Comparison of ENCODE assay signal across 10 cellular contexts in genomic region chr7:113404245-113404644, GRCh38.
DNase-seq lines count a peak whose midpoint lies in the region; ATAC-seq and TF ChIP-seq lines count a peak whose summit lies in the region.
"Had no signal": no experiment of that assay in that cellular context is flagged by ENCODE, and none has a peak within 500 bp of the region (broad histone marks: within the 10 kb centered on the region; RNA-seq: fewer than 3 reads in every experiment).

No MANE protein-coding gene starts in this region.

- intact Hi-C loops in adrenal gland (cut with DNase I): no loop called here

- no peaks in the 10 kb centered on the region for H3K4me1 ChIP-seq in adrenal gland (replicated peaks in 1 of 2)

- no peaks in the 10 kb centered on the region for H3K36me3 Mint-ChIP-seq in stimulated activated effector memory CD8-positive, alpha-beta T cell treated with anti-CD3 and anti-CD28 coated beads, Interleukin-12 subunit alpha, Interleukin-12 subunit beta, amount 100 ng/mL, for 72 hours

- H3K9me3 ChIP-seq in adrenal gland (replicated peaks in 1 of 3): no peaks in the 10 kb centered on the region

- H3K4me3 ChIP-seq in NB4 (ENCODE audit: low read depth, low read length) (no peak overlapping the region), adrenal gland (no peak overlapping the region)

- 74 to 78% (median 76%) methylated on average over 8 of the region's 8 CpGs for WGBS in adrenal gland, 4 donors

- no peak overlapping the region for H3K27ac ChIP-seq in 22Rv1
- no peak overlapping the region for H3K27ac ChIP-seq in adrenal gland

- H3K9me3 Mint-ChIP-seq in stimulated activated effector memory CD8-positive, alpha-beta T cell treated with anti-CD3 and anti-CD28 coated beads, Interleukin-12 subunit alpha, Interleukin-12 subunit beta, amount 100 ng/mL, for 72 hours: no peaks in the 10 kb centered on the region
- H3K9me3 Mint-ChIP-seq: activated CD4-positive, alpha-beta memory T cell treated with anti-CD3 and anti-CD28 coated beads, Interleukin-2, amount 10 ng/mL, durations not matched to agents 7 days and 5 days had no signal

- H3K4me1 Mint-ChIP-seq in stimulated activated effector memory CD8-positive, alpha-beta T cell treated with anti-CD3 and anti-CD28 coated beads, Interleukin-12 subunit alpha, Interleukin-12 subunit beta, amount 100 ng/mL, for 72 hours: no peaks in the 10 kb centered on the region
- H3K4me1 Mint-ChIP-seq: activated CD4-positive, alpha-beta memory T cell treated with anti-CD3 and anti-CD28 coated beads, Interleukin-2, amount 10 ng/mL, durations not matched to agents 7 days and 5 days had no signal

- TF ChIP-seq CTCF in 22Rv1 (IDR thresholded peaks at IDR 0.05): peak; percentile 77
- TF ChIP-seq CTCF in NB4 (IDR thresholded peaks at IDR 0.05; ENCODE audit: low read depth, low read length): peak; percentile 45
- peak in 2 of 6 experiments; percentile 8 to 11 for TF ChIP-seq CTCF in adrenal gland (IDR thresholded peaks at IDR 0.05)

- ATAC-seq in GM18505 (IDR thresholded peaks at IDR 0.05; ENCODE audit: unreplicated experiment): peak; percentile 64
- no peak for ATAC-seq in stimulated activated effector memory CD8-positive, alpha-beta T cell treated with anti-CD3 and anti-CD28 coated beads, Interleukin-12 subunit alpha, Interleukin-12 subunit beta, amount 100 ng/mL, for 72 hours

- no peak overlapping the region for H3K4me3 Mint-ChIP-seq in stimulated activated effector memory CD8-positive, alpha-beta T cell treated with anti-CD3 and anti-CD28 coated beads, Interleukin-12 subunit alpha, Interleukin-12 subunit beta, amount 100 ng/mL, for 72 hours
- H3K4me3 Mint-ChIP-seq: activated CD4-positive, alpha-beta memory T cell treated with anti-CD3 and anti-CD28 coated beads, Interleukin-2, amount 10 ng/mL, durations not matched to agents 7 days and 5 days had no signal

- no peaks in the 10 kb centered on the region for H3K27me3 ChIP-seq in adrenal gland

- TF ChIP-seq POLR2A in GM18505 (IDR thresholded peaks at IDR 0.05; ENCODE audit: borderline replicate concordance, extremely low read depth, insufficient read depth, insufficient read length) (no peak), NB4 (IDR thresholded peaks at IDR 0.05; ENCODE audit: extremely low read depth, insufficient read length) (no peak), adrenal gland (IDR thresholded peaks at IDR 0.05) (no peak)

- peak; percentile 44 for DNase-seq in NB4 (ENCODE audit: low read depth)
- peak; percentile 35 for DNase-seq in epidermal melanocyte (ENCODE audit: insufficient read length, low spot score)
- no peak for DNase-seq in stimulated activated effector memory CD8-positive, alpha-beta T cell treated with anti-CD3 and anti-CD28 coated beads, Interleukin-12 subunit alpha, Interleukin-12 subunit beta, amount 100 ng/mL, for 72 hours (ENCODE audit: low spot score in 2 of 2)
- no peak for DNase-seq in adrenal gland
- DNase-seq in glomerular visceral epithelial cell (ENCODE audit: extremely low spot score): no peak
- DNase-seq in activated T-cell treated with anti-CD3 and anti-CD28 coated beads, Interleukin-2, amount 50 U/mL, for 48 hours: no peak
- DNase-seq: activated CD4-positive, alpha-beta memory T cell treated with anti-CD3 and anti-CD28 coated beads, Interleukin-2, amount 10 ng/mL, durations not matched to agents 7 days and 5 days; cortex of kidney had no signal

- H3K36me3 ChIP-seq in adrenal gland (replicated peaks in 1 of 2): no peaks in the 10 kb centered on the region

- H3K27ac Mint-ChIP-seq in stimulated activated effector memory CD8-positive, alpha-beta T cell treated with anti-CD3 and anti-CD28 coated beads, Interleukin-12 subunit alpha, Interleukin-12 subunit beta, amount 100 ng/mL, for 72 hours: no peak overlapping the region
- H3K27ac Mint-ChIP-seq: activated CD4-positive, alpha-beta memory T cell treated with anti-CD3 and anti-CD28 coated beads, Interleukin-2, amount 10 ng/mL, durations not matched to agents 7 days and 5 days had no signal

Comparison
In these comparisons a context has a peak if more than half of its experiments do, and no peak if none do; other contexts are left out.
1. DNase-seq: peak in NB4 (single experiment) and epidermal melanocyte (single experiment); none in stimulated activated effector memory CD8-positive, alpha-beta T cell treated with anti-CD3 and anti-CD28 coated beads, Interleukin-12 subunit alpha, Interleukin-12 subunit beta, amount 100 ng/mL, for 72 hours (0 of 2), adrenal gland (0 of 7), glomerular visceral epithelial cell (single experiment) and activated T-cell treated with anti-CD3 and anti-CD28 coated beads, Interleukin-2, amount 50 U/mL, for 48 hours (0 of 2).